In the genomic region with DNA sequence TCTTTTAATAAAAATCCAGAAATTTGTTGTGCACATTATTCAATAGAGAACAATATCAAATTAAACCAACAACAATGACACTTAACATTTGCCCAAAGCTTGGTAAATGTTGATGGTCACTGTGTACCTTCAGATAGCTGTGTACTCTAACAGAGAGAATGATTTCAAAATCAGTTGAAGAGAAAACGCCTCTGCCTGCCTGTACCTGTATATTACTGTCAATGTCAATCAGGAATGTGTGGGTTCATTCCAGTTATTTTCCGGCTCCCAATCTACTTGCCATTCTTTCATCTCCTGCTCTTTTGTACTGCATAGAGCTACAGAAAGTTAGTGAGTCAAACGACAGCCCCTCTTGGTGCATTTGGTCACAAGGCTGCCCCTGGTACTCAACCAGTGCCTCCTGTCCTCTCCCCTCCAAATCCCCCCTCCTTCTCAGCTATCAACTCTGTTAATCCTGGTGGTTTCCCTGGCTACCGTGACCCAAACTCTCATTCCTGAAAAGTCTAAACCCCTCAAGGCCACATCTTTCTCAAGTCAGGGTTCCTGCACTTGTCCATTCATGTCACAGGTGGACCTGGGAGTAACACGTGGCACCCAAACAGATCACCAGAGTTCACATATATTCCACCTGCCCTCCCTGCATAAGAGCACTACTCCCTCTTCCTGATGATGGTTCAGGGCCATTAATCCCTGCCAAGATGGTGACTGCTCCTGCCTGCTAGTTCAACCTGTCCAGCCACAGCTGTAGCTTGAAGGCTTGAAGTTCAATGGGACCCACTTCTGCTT, we compare ENCODE assay signal across 11 cellular contexts.
"Had no signal": no experiment of that assay in that cellular context is flagged by ENCODE, and none has a peak within 500 bp of the region (broad histone marks: within the 10 kb centered on the region; RNA-seq: fewer than 3 reads in every experiment).

No MANE protein-coding gene starts in this region.

- H3K27me3 Mint-ChIP-seq: activated naive CD8-positive, alpha-beta T cell had no signal

- H3K27ac ChIP-seq: foreskin keratinocyte, right atrium auricular region, upper lobe of left lung had no signal

- ATAC-seq: activated CD4-positive, CD25-positive, alpha-beta regulatory T cell treated with anti-CD3 and anti-CD28 coated beads, Interleukin-2, amount 50 U/mL, for 24 hours; foreskin keratinocyte had no signal

- H3K27ac Mint-ChIP-seq: activated naive CD8-positive, alpha-beta T cell; endodermal cell; mesothelial cell of epicardium had no signal

- H3K36me3 Mint-ChIP-seq: activated naive CD8-positive, alpha-beta T cell had no signal

- DNase-seq: activated effector memory CD4-positive, alpha-beta T cell treated with Interleukin-2 at 50 U/mL for 16 hours; activated T-cell treated with anti-CD3 and anti-CD28 coated beads, Interleukin-2, amount 50 U/mL, for 1 hour; amygdala; esophagus squamous epithelium; upper lobe of left lung had no signal

- H3K4me3 Mint-ChIP-seq: endodermal cell, mesothelial cell of epicardium had no signal
